8 cellular contexts compared by ENCODE assay signal in genomic region chr6:2971420-2972218, GRCh38. TPM values are rescaled to one million over a fixed set of nuclear protein-coding genes. Genes with fewer than 3 reads are reported as not detected.
DNase-seq lines count a peak whose midpoint lies in the region; ATAC-seq and TF ChIP-seq lines count a peak whose summit lies in the region.

TSS of gene SERPINB6 (minus strand) at chr6:2971567. CDS start at chr6:2959332, 12,235 bp downstream.

- H3K27me3 ChIP-seq in vagina = no peaks in the 10 kb centered on the region

- DNase-seq in AML-193 (lab: John Stamatoyannopoulos, UW) = peak; percentile 46 to 57
- no peak for DNase-seq in HFF-Myc (ENCODE audit: extremely low read depth, low read depth)
- peak in 55 of 58 donors; percentile 35 to 92 (median 75) for DNase-seq in anterior cingulate cortex (lab: John Stamatoyannopoulos, UW)
- DNase-seq in cardiac septum (ENCODE audit: low spot score) = peak; percentile 91
- DNase-seq in occipital lobe (lab: John Stamatoyannopoulos, UW) = peak; percentile 78
- no peak for DNase-seq in vagina (ENCODE audit: extremely low spot score in 2 of 2)

- intact Hi-C loops in T-helper 1 cell treated with Interleukin-12 subunit alpha and Interleukin-12 subunit beta and Interleukin-4 antibody, amounts not matched to agents 30 ng/mL and 1 ng/mL, for 36 hours (cut with micrococcal nuclease) = loop anchor here (1.0 kb wide), 2 partner anchors 18 to 31 kb away; no protein-coding TSS in a partner anchor
- intact Hi-C loops in cardiac septum (cut with DNase I) (loop anchor here (1.0 to 2.0 kb wide), 2 partner anchors 17 to 19 kb away; no protein-coding TSS in a partner anchor), vagina (cut with DNase I) (no loop called here)

- TF ChIP-seq CTCF in HFF-Myc (IDR thresholded peaks at IDR 0.05; ENCODE audit: low read depth, low read length, missing control alignments) = no peak
- no peak for TF ChIP-seq CTCF in vagina (IDR thresholded peaks at IDR 0.05)

- ATAC-seq in GM21381 (IDR thresholded peaks at IDR 0.05; ENCODE audit: unreplicated experiment) = no peak

- H3K4me1 ChIP-seq in vagina = peaks cover 27% of the 10 kb centered on the region

- H3K36me3 ChIP-seq in vagina = no peaks in the 10 kb centered on the region

- TF ChIP-seq POLR2A in vagina (IDR thresholded peaks at IDR 0.05) = peak in 1 of 2 donors; percentile 24

- H3K9me3 ChIP-seq in vagina = no peaks in the 10 kb centered on the region

- H3K4me3 ChIP-seq in HFF-Myc (replicated peaks; ENCODE audit: low read depth, low read length) = peak within 1 kb of the TSS; percentile 53
- H3K4me3 ChIP-seq in vagina = peak within 1 kb of the TSS; percentile 69 to 88

- peak within 1 kb of the TSS; percentile 98 for H3K27ac ChIP-seq in vagina

RNA-seq across cellular contexts. Expression of gene SERPINB6, which starts in this region (rescaled TPM):
- 16.3 and 17.5 TPM in 2 replicates for total RNA-seq in T-helper 1 cell treated with Interleukin-12 subunit alpha and Interleukin-12 subunit beta and Interleukin-4 antibody, amounts not matched to agents 30 ng/mL and 1 ng/mL, for 36 hours
- 171 TPM for total RNA-seq in cardiac septum
- total RNA-seq in occipital lobe = 12.3 TPM
- total RNA-seq in vagina = 93.8 TPM

Comparison
In these comparisons a context has a peak if more than half of its experiments do, and no peak if none do; other contexts are left out.
1. DNase-seq: peak in AML-193 (2 of 2), anterior cingulate cortex (55 of 58), cardiac septum (single experiment) and occipital lobe (single experiment); none in HFF-Myc (single experiment) and vagina (0 of 2).